ENCODE assay signal across 21 cellular contexts in the genomic region with DNA sequence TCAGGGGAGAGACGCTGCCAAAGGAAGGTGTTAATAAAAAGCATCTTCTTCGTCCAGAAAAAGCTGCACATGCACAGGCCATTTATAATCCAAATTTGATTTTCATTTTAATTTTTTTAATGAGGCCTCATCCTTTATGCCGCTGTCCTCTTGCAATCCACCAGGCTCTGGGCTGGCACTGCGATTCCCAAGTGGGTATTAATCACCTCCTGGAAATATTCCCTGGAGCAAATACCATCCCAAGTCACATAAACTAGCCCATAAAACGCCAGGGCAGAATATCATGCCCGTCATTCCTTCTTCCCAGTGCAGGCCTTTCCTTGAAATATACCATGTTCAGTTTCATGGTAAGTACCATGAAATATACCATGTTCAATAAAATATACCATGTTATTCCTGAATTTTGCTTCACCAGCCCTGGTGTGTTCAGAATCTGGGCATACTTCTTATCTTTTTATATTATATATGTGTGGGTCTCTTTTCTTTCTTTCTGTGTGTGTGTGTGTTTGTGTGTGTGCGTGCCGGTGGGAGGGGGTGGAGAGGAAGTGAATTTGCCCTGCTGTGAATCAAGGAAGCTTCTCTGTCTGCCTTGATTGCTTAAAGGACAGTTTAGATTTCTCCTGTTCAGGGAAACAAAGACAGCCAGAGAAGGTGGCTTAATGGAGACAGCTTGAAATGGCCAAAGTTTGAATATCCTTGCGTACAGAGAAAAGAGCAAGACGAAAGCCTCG.
DNase-seq lines count a peak whose midpoint lies in the region; ATAC-seq, FAIRE-seq and TF ChIP-seq lines count a peak whose summit lies in the region.
"Had no signal": no experiment of that assay in that cellular context is flagged by ENCODE, and none has a peak within 500 bp of the region (broad histone marks: within the 10 kb centered on the region; RNA-seq: fewer than 3 reads in every experiment).

No MANE protein-coding gene starts in this region.

- peaks cover 4 to 6% (median 4%) of the 10 kb centered on the region in 3 donors for H3K27me3 Mint-ChIP-seq in CD14-positive monocyte (ENCODE audit: low read depth in 3 of 3)
- H3K27me3 Mint-ChIP-seq: CD4-positive, alpha-beta T cell had no signal

- H3K14ac ChIP-seq in H1 (ENCODE audit: insufficient read length) = no peak overlapping the region

- H2AFZ ChIP-seq in GM23248 (no peak overlapping the region), H1 (ENCODE audit: low read length) (no peak overlapping the region)

- H2BK12ac ChIP-seq in H1 (ENCODE audit: low read depth, low read length) = no peak overlapping the region

- H3K23ac ChIP-seq in H1 (ENCODE audit: insufficient read length) = no peak overlapping the region

- peak overlapping the region in 4 of 7 donors; percentile 0 to 53 (median 18) for H3K27ac Mint-ChIP-seq in CD14-positive monocyte
- H3K27ac Mint-ChIP-seq: CD4-positive, alpha-beta T cell; IgD-negative memory B cell had no signal

- H3K27ac ChIP-seq in GM23248 = no peak overlapping the region
- no peak overlapping the region for H3K27ac ChIP-seq in H1 (ENCODE audit: low read depth, low read length)
- no peak overlapping the region for H3K27ac ChIP-seq in thyroid gland

- H2AK5ac ChIP-seq in H1 (ENCODE audit: low read depth, low read length) = no peak overlapping the region

- H3K23me2 ChIP-seq in H1 (ENCODE audit: low read depth, low read length) = no peaks in the 10 kb centered on the region

- POLR2A ChIA-PET in H1 (lab: Charles Lee; ENCODE audit: partially characterized antibody) = interaction anchor here (0.8 kb wide), 1 partner anchor 9 kb away, joined by 3 read pairs; no protein-coding TSS in a partner anchor

- H4K20me1 ChIP-seq in GM23248 (ENCODE audit: insufficient read depth) (no peaks in the 10 kb centered on the region), H1 (replicated peaks in 1 of 2; ENCODE audit: control insufficient read depth in 1 of 2, insufficient read depth in 2 of 2, low read length in 2 of 2) (peaks cover 0 to 4% of the 10 kb centered on the region in 2 experiments)

- no peaks in the 10 kb centered on the region for H3K79me2 ChIP-seq in GM23248 (ENCODE audit: insufficient read depth)
- H3K79me2 ChIP-seq in H1 (ENCODE audit: control insufficient read depth in 1 of 2, insufficient read depth in 2 of 2, low read length in 2 of 2) = no peaks in the 10 kb centered on the region

- H3K36me3 Mint-ChIP-seq in CD14-positive monocyte = no peaks in the 10 kb centered on the region
- H3K36me3 Mint-ChIP-seq: IgD-negative memory B cell had no signal

- H3K9ac ChIP-seq in GM23248 (no peak overlapping the region), H1 (replicated peaks in 1 of 4; ENCODE audit: extremely low read depth in 1 of 4, low read depth in 3 of 4, low read length in 3 of 4) (no peak overlapping the region)

- H3K36me3 ChIP-seq in GM23248 (ENCODE audit: low read depth) (no peaks in the 10 kb centered on the region), H1 (ENCODE audit: control insufficient read depth in 2 of 4, insufficient read depth in 4 of 4, low read length in 3 of 4) (no peaks in the 10 kb centered on the region), thyroid gland (no peaks in the 10 kb centered on the region)

- H2BK15ac ChIP-seq in H1 (ENCODE audit: low read length) = no peak overlapping the region

- DNase-seq in CD14-positive monocyte (ENCODE audit: low spot score) = no peak
- DNase-seq in GM23248 = peak; percentile 17
- DNase-seq in NCI-H69 (lab: John Stamatoyannopoulos, UW) = peak; percentile 91
- no peak for DNase-seq in H1 (ENCODE audit: low read depth in 1 of 2, low spot score in 2 of 2)
- DNase-seq in activated CD4-positive, alpha-beta T cell treated with anti-CD3 and anti-CD28 coated beads for 48 hours = no peak
- DNase-seq in thyroid gland = no peak
- DNase-seq: AML-193; CD4-positive, alpha-beta T cell; DND-41; GDM1; HCEC 1CT; NCI-H1092 treated with DMSO at 0.1 percent for 48 hours; NCI-H2029; NCI-H524 treated with DMSO at 0.1 percent for 48 hours; NK-92 treated with Interleukin-12 subunit alpha and Interleukin-12 subunit beta, amount 100 ng/mL, for 24 hours; SW 1271 had no signal

- no peaks in the 10 kb centered on the region for H3K79me1 ChIP-seq in H1 (ENCODE audit: low read depth, low read length)

- no peak overlapping the region for H2BK20ac ChIP-seq in H1 (ENCODE audit: low read length)

- H3F3A ChIP-seq in GM23248 (ENCODE audit: insufficient read depth) = no peaks in the 10 kb centered on the region

- no peak overlapping the region for H4K91ac ChIP-seq in H1 (replicated peaks; ENCODE audit: insufficient read length, low read length)

- H3K27me3 ChIP-seq in GM23248 (replicated peaks; ENCODE audit: insufficient read depth) (peaks cover 6% of the 10 kb centered on the region), H1 (replicated peaks in 1 of 4; ENCODE audit: control insufficient read depth in 3 of 4, extremely low read depth in 1 of 4, insufficient read depth in 3 of 4, low read length in 3 of 4) (no peaks in the 10 kb centered on the region), thyroid gland (no peaks in the 10 kb centered on the region)

- no peaks in the 10 kb centered on the region for H3K4me1 ChIP-seq in GM23248 (ENCODE audit: insufficient read depth)
- H3K4me1 ChIP-seq in H1 (replicated peaks in 1 of 4; ENCODE audit: control insufficient read depth in 3 of 4, insufficient read depth in 4 of 4, low read length in 3 of 4) = no peaks in the 10 kb centered on the region
- H3K4me1 ChIP-seq in thyroid gland = no peaks in the 10 kb centered on the region

- H4K8ac ChIP-seq in H1 (ENCODE audit: extremely low read depth, insufficient read depth, low read length) = no peak overlapping the region

- WGBS in GM23248 (ENCODE audit: low coverage in 1 of 2, low lambda C conversion rate in 2 of 2, missing lambda C conversion rate in 2 of 2), 2 experiments = 31 to 38% methylated on average over 11 of the region's 11 CpGs
- 86% methylated on average over 11 of the region's 11 CpGs; no CpG with 5 or more reads in 1 of the 2 experiments for WGBS in H1 (ENCODE audit: extremely low coverage in 1 of 2, insufficient coverage in 1 of 2, insufficient read length in 1 of 2, insufficient replicate concordance in 2 of 2, low coverage in 1 of 2, low lambda C conversion rate in 2 of 2, missing lambda C conversion rate in 1 of 2), 2 experiments
- 86% methylated on average over 11 of the region's 11 CpGs for WGBS in thyroid gland, 2 donors

- no peak overlapping the region for H3K18ac ChIP-seq in H1 (ENCODE audit: extremely low read depth, low read length)

- no peaks in the 10 kb centered on the region for H3K9me3 Mint-ChIP-seq in CD14-positive monocyte
- H3K9me3 Mint-ChIP-seq: CD4-positive, alpha-beta T cell; IgD-negative memory B cell had no signal

- H3K4me2 ChIP-seq in GM23248 (ENCODE audit: unreplicated experiment) = no peak overlapping the region
- no peak overlapping the region for H3K4me2 ChIP-seq in H1 (ENCODE audit: insufficient read depth in 1 of 2, low read depth in 2 of 2, low read length in 2 of 2)

- H3K9me2 ChIP-seq in GM23248 (ENCODE audit: insufficient read depth) = no peaks in the 10 kb centered on the region

- in situ Hi-C loops in GM23248 (cut with MboI) = no loop called here

- TF ChIP-seq CTCF in CD14-positive monocyte (IDR thresholded peaks at IDR 0.05) = no peak
- TF ChIP-seq CTCF in H1 (IDR thresholded peaks at IDR 0.05; ENCODE audit: control extremely low read depth in 1 of 3, insufficient read depth in 1 of 3, low read depth in 1 of 3, low read length in 3 of 3) = no peak
- TF ChIP-seq CTCF in thyroid gland (IDR thresholded peaks at IDR 0.05) = no peak

- H3K9me3 ChIP-seq in GM23248 (ENCODE audit: low read depth) = no peaks in the 10 kb centered on the region
- no peaks in the 10 kb centered on the region for H3K9me3 ChIP-seq in H1 (ENCODE audit: insufficient read depth in 2 of 2, low read depth in 1 of 2, low read length in 1 of 2)
- no peaks in the 10 kb centered on the region for H3K9me3 ChIP-seq in thyroid gland

- H4K5ac ChIP-seq in H1 (ENCODE audit: insufficient read length, low read depth, low read length) = no peak overlapping the region

- no peak for TF ChIP-seq EP300 in H1 (IDR thresholded peaks at IDR 0.05; ENCODE audit: borderline replicate concordance in 1 of 2, low read depth in 2 of 2, low read length in 2 of 2)

- FAIRE-seq in H1 (lab: Jason Lieb, UNC) = no peak

- intact Hi-C loops in CD14-positive monocyte (cut with micrococcal nuclease) = no loop called here
- intact Hi-C loops in thyroid gland (cut with DNase I) = no loop called here

- ATAC-seq in HG03469 (IDR thresholded peaks at IDR 0.05; ENCODE audit: unreplicated experiment) = no peak
- ATAC-seq in GM21576 (IDR thresholded peaks at IDR 0.05; ENCODE audit: unreplicated experiment) = no peak
- ATAC-seq: Panc1, Right ventricle myocardium inferior had no signal

- H3K4me3 ChIP-seq in GM23248 (no peak overlapping the region), H1 (ENCODE audit: extremely low read depth in 1 of 4, insufficient read depth in 2 of 4, low read depth in 3 of 4, low read length in 4 of 4) (no peak overlapping the region), thyroid gland (replicated peaks in 1 of 3) (no peak overlapping the region)

- CTCF ChIA-PET in H1 (lab: Charles Lee; ENCODE audit: partially characterized antibody) = interaction anchor here (0.5 to 2.0 kb wide), 5 partner anchors 11 to 83 kb away, joined by 3 to 7 read pairs (median 4); no protein-coding TSS in a partner anchor

- peak overlapping the region; percentile 37 for H3K56ac ChIP-seq in H1 (replicated peaks; ENCODE audit: insufficient read length, low read depth, low read length)

- H3K4me3 Mint-ChIP-seq in CD14-positive monocyte = no peak overlapping the region
- H3K4me3 Mint-ChIP-seq: CD4-positive, alpha-beta T cell; IgD-negative memory B cell had no signal

- TF ChIP-seq RAD21 in H1 (IDR thresholded peaks at IDR 0.05 in 1 of 2, conservative IDR thresholded peaks at IDR 0.05 in 1 of 2; ENCODE audit: low read depth in 2 of 2, low read length in 2 of 2) = no peak

- H2BK5ac ChIP-seq in H1 (ENCODE audit: low read depth, low read length) = no peak overlapping the region

- peaks cover 47% of the 10 kb centered on the region for H3K4me1 Mint-ChIP-seq in CD14-positive monocyte

- H2BK120ac ChIP-seq in H1 (replicated peaks; ENCODE audit: low read depth, low read length) = no peak overlapping the region

- TF ChIP-seq POLR2A in H1 (IDR thresholded peaks at IDR 0.05; ENCODE audit: control extremely low read depth in 1 of 2, low read depth in 2 of 2, low read length in 2 of 2) (no peak), thyroid gland (IDR thresholded peaks at IDR 0.05) (no peak)

- H3K4ac ChIP-seq in H1 (replicated peaks; ENCODE audit: insufficient read length, low read depth, low read length) = no peak overlapping the region

TF ChIP-seq in H1, 55 proteins besides CTCF, POLR2A, EP300 and RAD21:
- TF ChIP-seq FOSL1 (IDR thresholded peaks at IDR 0.05; ENCODE audit: insufficient read depth, low read depth, low read length) = no peak

Comparison
In these comparisons a context has a peak if more than half of its experiments do, and no peak if none do; other contexts are left out.
1. DNase-seq: peak in GM23248 (single experiment) and NCI-H69 (single experiment); none in CD14-positive monocyte (single experiment), H1 (0 of 2), activated CD4-positive, alpha-beta T cell treated with anti-CD3 and anti-CD28 coated beads for 48 hours (single experiment) and thyroid gland (0 of 2).